In genomic region chr7:69599211-69599878, GRCh38 we compare ENCODE assay signal across 8 cellular contexts. TPM values are rescaled to one million over a fixed set of nuclear protein-coding genes. Genes with fewer than 3 reads are reported as not detected.
A peak's percentile ranks its signal among the peaks of the same experiment; 100 is the strongest.
DNase-seq lines count a peak whose midpoint lies in the region; ATAC-seq and TF ChIP-seq lines count a peak whose summit lies in the region.

No MANE protein-coding gene starts in this region.

- no peaks in the 10 kb centered on the region for H3K36me3 ChIP-seq in trophoblast cell (ENCODE audit: control insufficient read depth in 1 of 2, insufficient read depth in 2 of 2, low read length in 2 of 2)

- H3K18ac ChIP-seq in trophoblast cell (ENCODE audit: low read length) = peak overlapping the region; percentile 67

- intact Hi-C loops in Right ventricle myocardium inferior (cut with DNase I) = loop anchor here (5.0 to 10.0 kb wide), 3 partner anchors 53 to 285 kb away; no protein-coding TSS in a partner anchor
- intact Hi-C loops in cardiac septum (cut with DNase I) = no loop called here

- 100% methylated on average over 4 of the region's 66 CpGs for WGBS in trophoblast cell (ENCODE audit: extremely low coverage, insufficient coverage, insufficient read length)

- no peak overlapping the region for H3K27ac ChIP-seq in trophoblast cell (ENCODE audit: low read depth, low read length)

- H4K91ac ChIP-seq in trophoblast cell (ENCODE audit: low read depth, low read length) = peak overlapping the region; percentile 43

- H3K9me3 ChIP-seq in trophoblast cell (ENCODE audit: insufficient read depth, low read depth, low read length) = no peaks in the 10 kb centered on the region

- H4K8ac ChIP-seq in trophoblast cell (ENCODE audit: low read depth, low read length) = no peak overlapping the region

- H3K4me3 ChIP-seq in foreskin fibroblast (ENCODE audit: low read depth in 1 of 2, low read length in 2 of 2) = peak overlapping the region; percentile 78 to 79
- H3K4me3 ChIP-seq in trophoblast cell (ENCODE audit: low read depth, low read length) = peak overlapping the region; percentile 78

- peaks cover 16% of the 10 kb centered on the region for H3K79me1 ChIP-seq in trophoblast cell (ENCODE audit: low read length)

- H2BK12ac ChIP-seq in trophoblast cell (ENCODE audit: low read length) = no peak overlapping the region

- no peak for TF ChIP-seq CTCF in foreskin fibroblast (IDR thresholded peaks at IDR 0.05; ENCODE audit: low read depth, low read length)

- H3K27me3 ChIP-seq in trophoblast cell (ENCODE audit: insufficient read depth, low read length) = peaks cover 30% of the 10 kb centered on the region

- peak overlapping the region; percentile 59 for H3K14ac ChIP-seq in trophoblast cell (ENCODE audit: low read length)

- no peak overlapping the region for H4K12ac ChIP-seq in trophoblast cell (ENCODE audit: low read depth, low read length)

- H3K4me1 ChIP-seq in trophoblast cell (ENCODE audit: control insufficient read depth in 1 of 2, insufficient read depth in 2 of 2, low read length in 2 of 2) = peaks cover 4 to 6% of the 10 kb centered on the region in 2 experiments

- H3K23ac ChIP-seq in trophoblast cell (ENCODE audit: low read length) = no peak overlapping the region

- H2BK5ac ChIP-seq in trophoblast cell (ENCODE audit: low read depth, low read length, poor library complexity) = no peak overlapping the region

- peaks cover 9% of the 10 kb centered on the region for H3K79me2 ChIP-seq in trophoblast cell (ENCODE audit: control insufficient read depth, insufficient read depth, low read length, poor library complexity)

- no peak overlapping the region for H2AFZ ChIP-seq in trophoblast cell (ENCODE audit: insufficient read depth, low read length, poor library complexity)

- H3K4me2 ChIP-seq in trophoblast cell (ENCODE audit: low read length) = peak overlapping the region; percentile 82

- ATAC-seq in Right ventricle myocardium inferior (peak; percentile 1), SK-N-SH treated with all-trans-retinoic acid at 6 μM for 48 hours (peak; percentile 53), HG03354 (IDR thresholded peaks at IDR 0.05; ENCODE audit: poor library complexity, severe bottlenecking, unreplicated experiment) (no peak)

- peak overlapping the region; percentile 45 for H3K9ac ChIP-seq in trophoblast cell (ENCODE audit: low read length)

- DNase-seq in Right ventricle myocardium inferior (ENCODE audit: missing footprints) = no peak
- no peak for DNase-seq in cardiac septum (ENCODE audit: low spot score)
- DNase-seq in foreskin fibroblast = peak in 1 of 2 donors; percentile 10
- DNase-seq in trophoblast cell = peak in 1 of 2 donors; percentile 17
- DNase-seq in NCI-H2081 treated with DMSO at 0.1 percent for 48 hours (lab: John Stamatoyannopoulos, UW) = no peak
- DNase-seq in DMS114 treated with DMSO at 0.1 percent for 48 hours (lab: John Stamatoyannopoulos, UW; ENCODE audit: unreplicated experiment) = no peak

- peak overlapping the region; percentile 73 for H2BK120ac ChIP-seq in trophoblast cell (ENCODE audit: insufficient read depth, low read length, poor library complexity)

- no peak overlapping the region for H3K4ac ChIP-seq in trophoblast cell (ENCODE audit: low read depth, low read length)

- no peak overlapping the region for H2AK5ac ChIP-seq in trophoblast cell (ENCODE audit: low read length)

TF ChIP-seq in SK-N-SH treated with all-trans-retinoic acid at 6 μM for 48 hours, 23 proteins besides CTCF, POLR2A, EP300 and RAD21:
- TF ChIP-seq ZNF70 (CRISPR knock-in tag; IDR thresholded peaks at IDR 0.05) (no peak), ZFP30 (CRISPR knock-in tag; IDR thresholded peaks at IDR 0.05) (no peak), BACH2 (CRISPR knock-in tag; IDR thresholded peaks at IDR 0.05; ENCODE audit: borderline replicate concordance) (no peak), CREB5 (CRISPR knock-in tag; IDR thresholded peaks at IDR 0.05; ENCODE audit: low read depth) (no peak), SNAI2 (CRISPR knock-in tag; IDR thresholded peaks at IDR 0.05) (no peak), PPARA (CRISPR knock-in tag; IDR thresholded peaks at IDR 0.05; ENCODE audit: borderline replicate concordance) (no peak), TOX (CRISPR knock-in tag; IDR thresholded peaks at IDR 0.05; ENCODE audit: borderline replicate concordance) (no peak), ZC3H10 (CRISPR knock-in tag; IDR thresholded peaks at IDR 0.05) (no peak), ZNF565 (CRISPR knock-in tag; conservative IDR thresholded peaks at IDR 0.05; ENCODE audit: low read depth) (no peak), GLIS3 (CRISPR knock-in tag; IDR thresholded peaks at IDR 0.05) (no peak), ESRRG (CRISPR knock-in tag; IDR thresholded peaks at IDR 0.05) (no peak), ARNTL (CRISPR knock-in tag; IDR thresholded peaks at IDR 0.05; ENCODE audit: borderline replicate concordance, low read depth) (no peak)
- TF ChIP-seq, protein P1, sequence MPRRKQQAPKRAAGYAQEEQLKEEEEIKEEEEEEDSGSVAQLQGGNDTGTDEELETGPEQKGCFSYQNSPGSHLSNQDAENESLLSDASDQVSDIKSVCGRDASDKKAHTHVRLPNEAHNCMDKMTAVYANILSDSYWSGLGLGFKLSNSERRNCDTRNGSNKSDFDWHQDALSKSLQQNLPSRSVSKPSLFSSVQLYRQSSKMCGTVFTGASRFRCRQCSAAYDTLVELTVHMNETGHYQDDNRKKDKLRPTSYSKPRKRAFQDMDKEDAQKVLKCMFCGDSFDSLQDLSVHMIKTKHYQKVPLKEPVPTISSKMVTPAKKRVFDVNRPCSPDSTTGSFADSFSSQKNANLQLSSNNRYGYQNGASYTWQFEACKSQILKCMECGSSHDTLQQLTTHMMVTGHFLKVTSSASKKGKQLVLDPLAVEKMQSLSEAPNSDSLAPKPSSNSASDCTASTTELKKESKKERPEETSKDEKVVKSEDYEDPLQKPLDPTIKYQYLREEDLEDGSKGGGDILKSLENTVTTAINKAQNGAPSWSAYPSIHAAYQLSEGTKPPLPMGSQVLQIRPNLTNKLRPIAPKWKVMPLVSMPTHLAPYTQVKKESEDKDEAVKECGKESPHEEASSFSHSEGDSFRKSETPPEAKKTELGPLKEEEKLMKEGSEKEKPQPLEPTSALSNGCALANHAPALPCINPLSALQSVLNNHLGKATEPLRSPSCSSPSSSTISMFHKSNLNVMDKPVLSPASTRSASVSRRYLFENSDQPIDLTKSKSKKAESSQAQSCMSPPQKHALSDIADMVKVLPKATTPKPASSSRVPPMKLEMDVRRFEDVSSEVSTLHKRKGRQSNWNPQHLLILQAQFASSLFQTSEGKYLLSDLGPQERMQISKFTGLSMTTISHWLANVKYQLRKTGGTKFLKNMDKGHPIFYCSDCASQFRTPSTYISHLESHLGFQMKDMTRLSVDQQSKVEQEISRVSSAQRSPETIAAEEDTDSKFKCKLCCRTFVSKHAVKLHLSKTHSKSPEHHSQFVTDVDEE (CRISPR knock-in tag; IDR thresholded peaks at IDR 0.05) = no peak
- TF ChIP-seq, protein P2, sequence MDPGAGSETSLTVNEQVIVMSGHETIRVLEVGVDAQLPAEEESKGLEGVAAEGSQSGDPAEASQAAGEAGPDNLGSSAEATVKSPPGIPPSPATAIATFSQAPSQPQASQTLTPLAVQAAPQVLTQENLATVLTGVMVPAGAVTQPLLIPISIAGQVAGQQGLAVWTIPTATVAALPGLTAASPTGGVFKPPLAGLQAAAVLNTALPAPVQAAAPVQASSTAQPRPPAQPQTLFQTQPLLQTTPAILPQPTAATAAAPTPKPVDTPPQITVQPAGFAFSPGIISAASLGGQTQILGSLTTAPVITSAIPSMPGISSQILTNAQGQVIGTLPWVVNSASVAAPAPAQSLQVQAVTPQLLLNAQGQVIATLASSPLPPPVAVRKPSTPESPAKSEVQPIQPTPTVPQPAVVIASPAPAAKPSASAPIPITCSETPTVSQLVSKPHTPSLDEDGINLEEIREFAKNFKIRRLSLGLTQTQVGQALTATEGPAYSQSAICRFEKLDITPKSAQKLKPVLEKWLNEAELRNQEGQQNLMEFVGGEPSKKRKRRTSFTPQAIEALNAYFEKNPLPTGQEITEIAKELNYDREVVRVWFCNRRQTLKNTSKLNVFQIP (CRISPR knock-in tag; IDR thresholded peaks at IDR 0.05; ENCODE audit: borderline replicate concordance, low read depth) = no peak
- TF ChIP-seq, protein P3, sequence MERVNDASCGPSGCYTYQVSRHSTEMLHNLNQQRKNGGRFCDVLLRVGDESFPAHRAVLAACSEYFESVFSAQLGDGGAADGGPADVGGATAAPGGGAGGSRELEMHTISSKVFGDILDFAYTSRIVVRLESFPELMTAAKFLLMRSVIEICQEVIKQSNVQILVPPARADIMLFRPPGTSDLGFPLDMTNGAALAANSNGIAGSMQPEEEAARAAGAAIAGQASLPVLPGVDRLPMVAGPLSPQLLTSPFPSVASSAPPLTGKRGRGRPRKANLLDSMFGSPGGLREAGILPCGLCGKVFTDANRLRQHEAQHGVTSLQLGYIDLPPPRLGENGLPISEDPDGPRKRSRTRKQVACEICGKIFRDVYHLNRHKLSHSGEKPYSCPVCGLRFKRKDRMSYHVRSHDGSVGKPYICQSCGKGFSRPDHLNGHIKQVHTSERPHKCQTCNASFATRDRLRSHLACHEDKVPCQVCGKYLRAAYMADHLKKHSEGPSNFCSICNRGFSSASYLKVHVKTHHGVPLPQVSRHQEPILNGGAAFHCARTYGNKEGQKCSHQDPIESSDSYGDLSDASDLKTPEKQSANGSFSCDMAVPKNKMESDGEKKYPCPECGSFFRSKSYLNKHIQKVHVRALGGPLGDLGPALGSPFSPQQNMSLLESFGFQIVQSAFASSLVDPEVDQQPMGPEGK (CRISPR knock-in tag; IDR thresholded peaks at IDR 0.05; ENCODE audit: borderline replicate concordance) = no peak

RNA-seq across cellular contexts. Expression of gene AUTS2, which starts 1.1 kb away (rescaled TPM):
- total RNA-seq in Right ventricle myocardium inferior (5.3 TPM), cardiac septum (10.3 TPM)
- polyA plus RNA-seq in trophoblast cell (2013) = 17.4 and 19.1 TPM in 2 replicates
